10 cellular contexts compared by ENCODE assay signal in genomic region chr6:109001554-109001953, GRCh38.
DNase-seq lines count a peak whose midpoint lies in the region; ATAC-seq and TF ChIP-seq lines count a peak whose summit lies in the region.
"Had no signal": no experiment of that assay in that cellular context is flagged by ENCODE, and none has a peak within 500 bp of the region (broad histone marks: within the 10 kb centered on the region; RNA-seq: fewer than 3 reads in every experiment).

No MANE protein-coding gene starts in this region.

- DNase-seq in Right ventricle myocardium superior (no peak), Right ventricle myocardium inferior (ENCODE audit: missing footprints) (no peak), ovary (no peak), KG1 (lab: John Stamatoyannopoulos, UW) (no peak), cerebellum (ENCODE audit: low spot score) (no peak)
- DNase-seq: activated CD4-positive, alpha-beta memory T cell treated with anti-CD3 and anti-CD28 coated beads, Interleukin-2, amount 10 ng/mL, durations not matched to agents 7 days and 5 days had no signal

- peaks cover 4% of the 10 kb centered on the region for H3K4me1 ChIP-seq in ovary (ENCODE audit: insufficient read depth)
- peaks cover 2% of the 10 kb centered on the region for H3K4me1 ChIP-seq in urinary bladder (ENCODE audit: insufficient read depth)

- H3K4me3 ChIP-seq in ovary (peak overlapping the region; percentile 20), urinary bladder (ENCODE audit: low read depth, low read length) (peak overlapping the region; percentile 10)

- H3K27ac ChIP-seq in cingulate gyrus (ENCODE audit: low read depth, low read length), result peak overlapping the region; percentile 78
- peak overlapping the region; percentile 40 to 71 for H3K27ac ChIP-seq in ovary
- peak overlapping the region; percentile 38 for H3K27ac ChIP-seq in urinary bladder (ENCODE audit: low read depth)
- H3K27ac ChIP-seq: epithelial cell of prostate had no signal

- H3K9me3 ChIP-seq in ovary, result no peaks in the 10 kb centered on the region

- TF ChIP-seq POLR2A in ovary (IDR thresholded peaks at IDR 0.05), result no peak

- WGBS in ovary, 3 donors, result 63 to 83% (median 71%) methylated on average over 2 of the region's 2 CpGs
- WGBS in urinary bladder, result 41% methylated on average over 2 of the region's 2 CpGs

- H3K36me3 ChIP-seq in ovary, result no peaks in the 10 kb centered on the region
- peaks cover 3% of the 10 kb centered on the region for H3K36me3 ChIP-seq in urinary bladder (ENCODE audit: insufficient read depth)

- ATAC-seq in Right ventricle myocardium superior (ENCODE audit: poor library complexity) (peak; percentile 8), Right ventricle myocardium inferior (no peak), GM19328 (IDR thresholded peaks at IDR 0.05; ENCODE audit: unreplicated experiment) (no peak)

- intact Hi-C loops in Right ventricle myocardium superior (cut with DNase I), result no loop called here
- intact Hi-C loops in Right ventricle myocardium inferior (cut with DNase I), result no loop called here
- intact Hi-C loops in ovary (cut with DNase I), result loop anchor here in 3 of 4 donors (10.0 kb wide), 3 partner anchors 47 to 57 kb away; no protein-coding TSS in a partner anchor

- no peaks in the 10 kb centered on the region for H3K27me3 ChIP-seq in ovary

- TF ChIP-seq EP300 in ovary (IDR thresholded peaks at IDR 0.05), result no peak

- no peak for TF ChIP-seq CTCF in ovary (IDR thresholded peaks at IDR 0.05)

Comparison
In these comparisons a context has a peak if more than half of its experiments do, and no peak if none do; other contexts are left out.
1. intact Hi-C loops: an anchor here in ovary (10.0 kb wide); none called in Right ventricle myocardium superior and Right ventricle myocardium inferior.